Comparison of ENCODE assay signal across 34 cellular contexts in the genomic region with DNA sequence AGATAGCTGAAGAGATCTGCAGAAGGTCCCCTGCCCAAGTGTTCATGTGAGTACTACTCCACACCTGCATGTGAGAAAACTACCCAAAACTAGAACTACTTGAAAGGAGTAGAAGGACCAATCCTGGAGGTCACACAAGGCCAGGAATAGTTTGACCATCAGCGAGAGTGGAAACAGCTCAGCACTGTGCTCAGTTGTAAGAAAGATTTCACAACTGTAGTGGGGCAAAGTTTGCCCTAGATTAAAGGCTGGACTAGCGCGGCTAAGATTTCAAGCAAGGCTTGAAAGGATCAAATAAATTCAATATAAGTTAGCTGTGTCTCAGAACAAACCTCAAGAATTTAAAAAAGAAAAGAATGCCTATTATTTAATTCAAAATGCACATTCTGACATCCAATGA.
"Had no signal": no experiment of that assay in that cellular context is flagged by ENCODE, and none has a peak within 500 bp of the region (broad histone marks: within the 10 kb centered on the region; RNA-seq: fewer than 3 reads in every experiment).

No MANE protein-coding gene starts in this region.

- DNase-seq: Karpas-422, Kasumi-1, MG63, MM.1S, MV-4-11, NCI-H1048, NCI-H1092, NCI-H1092 treated with DMSO at 0.1 percent for 48 hours, NCI-H1105, NCI-H1105 treated with DMSO at 0.1 percent for 48 hours, NCI-H1417, NCI-H1417 treated with DMSO at 0.1 percent for 48 hours, NCI-H1436, NCI-H1436 treated with DMSO at 0.1 percent for 48 hours, NCI-H146, NCI-H1694, NCI-H1694 treated with DMSO at 0.1 percent for 48 hours, NCI-H187, NCI-H187 treated with DMSO at 0.1 percent for 48 hours, NCI-H1930, NCI-H2029, NCI-H2029 treated with DMSO at 0.1 percent for 48 hours, NCI-H2081, NCI-H2081 treated with DMSO at 0.1 percent for 48 hours, NCI-H2107, NCI-H2171, NCI-H2171 treated with DMSO at 0.1 percent for 48 hours, NCI-H2227 treated with DMSO at 0.1 percent for 48 hours, NCI-H226, NCI-H345, NCI-H446, NCI-H446 treated with DMSO at 0.1 percent for 48 hours, NCI-H510A had no signal

- H3K36me3 ChIP-seq: MG63 had no signal

- H3K4me3 ChIP-seq: MG63 had no signal

- H3K9me3 ChIP-seq: MG63 had no signal

- H3K4me2 ChIP-seq: KMS-11 had no signal

- H3K27me3 ChIP-seq: MG63 had no signal

- H3K27ac ChIP-seq: KMS-11 had no signal

- H3K9ac ChIP-seq: KMS-11 had no signal
